Comparison of ENCODE assay signal across 8 cellular contexts in genomic region chr9:100601216-100601615, GRCh38. TPM values are rescaled to one million over a fixed set of nuclear protein-coding genes. Genes with fewer than 3 reads are reported as not detected.
DNase-seq lines count a peak whose midpoint lies in the region; ATAC-seq and TF ChIP-seq lines count a peak whose summit lies in the region.

No MANE protein-coding gene starts in this region.

- no peak overlapping the region for H3K4me3 ChIP-seq in GM12875 (ENCODE audit: low read depth, low read length)

- peak; percentile 63 for ATAC-seq in HG02623 (IDR thresholded peaks at IDR 0.05; ENCODE audit: unreplicated experiment)
- no peak for ATAC-seq in GM21737 (IDR thresholded peaks at IDR 0.05; ENCODE audit: unreplicated experiment)

- peak; percentile 77 for TF ChIP-seq CTCF in GM12875 (IDR thresholded peaks at IDR 0.05; ENCODE audit: borderline replicate concordance, insufficient read depth, low read depth, low read length)

- in situ Hi-C loops in SK-MEL-5 (cut with HindIII; ENCODE audit: low pct_unique_long_range_greater_than_20kb, low sequenced_read_pairs), result no loop called here

- DNase-seq in AG08395 (ENCODE audit: low spot score) (peak; percentile 76), NCI-H128 (lab: John Stamatoyannopoulos, UW; ENCODE audit: unreplicated experiment) (peak; percentile 48), SK-MEL-5 (ENCODE audit: low read depth, low spot score) (peak; percentile 84), cerebellum (ENCODE audit: low spot score) (peak; percentile 14), medulla oblongata (ENCODE audit: extremely low spot score) (peak; percentile 71)

RNA-seq across cellular contexts. Expression of gene CAVIN4, which starts 23.3 kb away (rescaled TPM):
- 0.69 and 1.0 TPM in 2 replicates for total RNA-seq in SK-MEL-5 (2014; rRNA removed; shearing (Covaris generic))
- polyA plus RNA-seq in SK-MEL-5 (2015; cell fraction: cytosol; rRNA removed), result 0.58 and 0.76 TPM in 2 replicates
- 2.8 and 5.2 TPM in 2 replicates for polyA plus RNA-seq in SK-MEL-5 (2015; cell fraction: nucleus; rRNA removed)
- 11.3 TPM for total RNA-seq in cerebellum

Comparison
In these comparisons a context has a peak if more than half of its experiments do, and no peak if none do; other contexts are left out.
1. DNase-seq: peak in every context shown above with its lines; median percentile 84 in SK-MEL-5; 76 in AG08395; 71 in medulla oblongata; 48 in NCI-H128; 14 in cerebellum.